ENCODE assay signal across 8 cellular contexts in the genomic region with DNA sequence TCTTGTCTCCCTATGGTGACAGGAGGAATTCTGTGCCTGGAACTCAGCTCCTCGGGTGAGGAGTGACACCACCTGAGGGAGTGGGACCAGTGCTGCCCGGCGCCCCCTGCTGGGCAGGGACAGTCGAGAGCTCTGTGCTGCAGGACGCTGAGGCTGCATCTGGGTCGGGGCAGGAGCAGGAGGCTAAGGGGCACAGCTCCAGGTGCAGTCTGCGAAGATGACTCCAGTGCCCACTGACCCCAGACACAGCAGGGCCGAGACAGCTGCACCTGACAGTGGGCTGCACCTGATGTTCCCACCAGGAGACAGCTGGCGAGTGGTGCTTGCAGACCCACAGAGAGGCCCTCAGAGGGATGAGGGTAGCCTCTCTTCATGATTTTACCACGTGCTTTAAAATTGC.
A peak's percentile ranks its signal among the peaks of the same experiment; 100 is the strongest.
DNase-seq lines count a peak whose midpoint lies in the region; ATAC-seq, FAIRE-seq and TF ChIP-seq lines count a peak whose summit lies in the region.

No MANE protein-coding gene starts in this region.

- H3K4me3 ChIP-seq in A549 (no peak overlapping the region), K562 (no peak overlapping the region)

- H2AFZ ChIP-seq in K562 (ENCODE audit: low read depth, low read length): no peak overlapping the region

- H3K27me3 Mint-ChIP-seq in stimulated activated naive CD8-positive, alpha-beta T cell treated with anti-CD3 and anti-CD28 coated beads, Interleukin-15, amount 100 ng/mL, for 72 hours: no peaks in the 10 kb centered on the region

- 0 out of 2 replicates have a peak, but pooled peaks cover 4% of the 10 kb centered on the region for H4K20me1 ChIP-seq in K562 (replicated peaks; ENCODE audit: control insufficient read depth, insufficient read depth, low read length)

- no peaks in the 10 kb centered on the region for H3K4me1 ChIP-seq in A549
- H3K4me1 ChIP-seq in K562 (replicated peaks in 1 of 2; ENCODE audit: control insufficient read depth in 2 of 2, insufficient read depth in 2 of 2, low read length in 2 of 2): peaks cover 0 to 4% of the 10 kb centered on the region in 2 experiments; a peak in 1 of 5 replicates

- H3K27ac Mint-ChIP-seq in stimulated activated naive CD8-positive, alpha-beta T cell treated with anti-CD3 and anti-CD28 coated beads, Interleukin-15, amount 100 ng/mL, for 72 hours: no peak overlapping the region

- no peaks in the 10 kb centered on the region for H3K4me1 Mint-ChIP-seq in stimulated activated naive CD8-positive, alpha-beta T cell treated with anti-CD3 and anti-CD28 coated beads, Interleukin-15, amount 100 ng/mL, for 72 hours

- H3K27me3 ChIP-seq in K562 (ENCODE audit: control insufficient read depth in 2 of 2, insufficient read depth in 2 of 2, low read length in 2 of 2): peaks cover 0 to 44% of the 10 kb centered on the region in 2 experiments; a peak in 4 of 5 replicates

- CTCF ChIA-PET in A549 (lab: Yijun Ruan, JAX): interaction anchor here (0.9 to 2.3 kb wide), 11 partner anchors 9 to 223 kb away, joined by 3 to 12 read pairs (median 4); no protein-coding TSS in a partner anchor
- CTCF ChIA-PET in K562 (lab: Yijun Ruan, JAX; ENCODE audit: low intra/inter-chr PET ratio): no interaction called here

- in situ Hi-C loops in K562 (cut with MboI): no loop called here

- peak; percentile 92 to 97 for ATAC-seq in A549
- peak; percentile 70 for ATAC-seq in GM19351 (IDR thresholded peaks at IDR 0.05; ENCODE audit: unreplicated experiment)
- peak; percentile 97 for ATAC-seq in K562
- peak; percentile 74 for ATAC-seq in stimulated activated naive CD8-positive, alpha-beta T cell treated with anti-CD3 and anti-CD28 coated beads, Interleukin-15, amount 100 ng/mL, for 72 hours
- ATAC-seq in GM18519 (IDR thresholded peaks at IDR 0.05; ENCODE audit: low FRiP score, unreplicated experiment): no peak

- H3K4me2 ChIP-seq in A549: no peak overlapping the region
- H3K4me2 ChIP-seq in K562 (ENCODE audit: insufficient read depth, low read length): no peak overlapping the region

- WGBS in A549 (ENCODE audit: missing lambda C conversion rate): 50% methylated on average over 3 of the region's 10 CpGs
- WGBS in K562 (ENCODE audit: insufficient coverage, low coverage, missing lambda C conversion rate): 1% methylated on average over 10 of the region's 10 CpGs

- intact Hi-C loops in K562 (cut with micrococcal nuclease): no loop called here

- no peaks in the 10 kb centered on the region for H3K79me2 ChIP-seq in K562 (ENCODE audit: control insufficient read depth, insufficient read depth, low read length)

- H3K9me3 ChIP-seq in A549: no peaks in the 10 kb centered on the region
- no peaks in the 10 kb centered on the region for H3K9me3 ChIP-seq in K562 (replicated peaks; ENCODE audit: control insufficient read depth, insufficient read depth, low read depth, low read length)

- TF ChIP-seq POLR2A in A549 (IDR thresholded peaks at IDR 0.05; ENCODE audit: low read length) (no peak), K562 (conservative IDR thresholded peaks at IDR 0.05) (no peak)

- peak; percentile 41; the same call in 2 of the 3 replicates for TF ChIP-seq CTCF in A549 (IDR thresholded peaks at IDR 0.05)
- TF ChIP-seq CTCF in K562 (IDR thresholded peaks at IDR 0.05 in 2 of 3, conservative IDR thresholded peaks at IDR 0.05 in 1 of 3; ENCODE audit: insufficient read depth in 2 of 3, low read depth in 1 of 3, low read length in 3 of 3): peak; percentile 62 to 75 (median 64)

- H3K9me3 Mint-ChIP-seq in stimulated activated naive CD8-positive, alpha-beta T cell treated with anti-CD3 and anti-CD28 coated beads, Interleukin-15, amount 100 ng/mL, for 72 hours: no peaks in the 10 kb centered on the region

- no peaks in the 10 kb centered on the region for H3K36me3 ChIP-seq in K562 (ENCODE audit: control insufficient read depth, insufficient read depth, low read length)

- BruUV-seq in K562 (replicated peaks; lab: Mats Ljungman, UMichigan): no TSS peak

- no peak overlapping the region for H3K9ac ChIP-seq in K562 (ENCODE audit: insufficient read depth in 1 of 2, low read depth in 2 of 2, low read length in 2 of 2)

- TF ChIP-seq EP300 in A549 (IDR thresholded peaks at IDR 0.05) (no peak), K562 (IDR thresholded peaks at IDR 0.05; ENCODE audit: low read length) (no peak)

- peak; percentile 28 to 35 for DNase-seq in A549 (ENCODE audit: low read depth in 1 of 2, low spot score in 1 of 2)
- peak in 3 of 5 donors; percentile 16 to 20 (median 17) for DNase-seq in T-helper 1 cell
- DNase-seq in K562 (ENCODE audit: extremely low read depth in 1 of 4, low spot score in 3 of 4): peak; percentile 58 to 65 (median 62)
- DNase-seq in medulla oblongata (ENCODE audit: extremely low spot score): peak; percentile 6
- peak; percentile 17 to 41 for DNase-seq in stimulated activated naive CD8-positive, alpha-beta T cell treated with anti-CD3 and anti-CD28 coated beads, Interleukin-15, amount 100 ng/mL, for 72 hours
- no peak for DNase-seq in NCI-H187 treated with DMSO at 0.1 percent for 48 hours (lab: John Stamatoyannopoulos, UW)

- no peaks in the 10 kb centered on the region for H3K9me1 ChIP-seq in K562 (ENCODE audit: control insufficient read depth, insufficient read depth, low read length)

- H3K27ac ChIP-seq in A549 (no peak overlapping the region), K562 (ENCODE audit: extremely low read depth, low read depth, low read length) (no peak overlapping the region)

- no peak overlapping the region for H3K4me3 Mint-ChIP-seq in stimulated activated naive CD8-positive, alpha-beta T cell treated with anti-CD3 and anti-CD28 coated beads, Interleukin-15, amount 100 ng/mL, for 72 hours

- POLR2A ChIA-PET in A549 (lab: Yijun Ruan, JAX) (interaction anchor here (0.6 kb wide), 1 partner anchor 24 kb away, joined by 3 read pairs; no protein-coding TSS in a partner anchor), K562 (lab: Yijun Ruan, JAX) (interaction anchor here (0.6 kb wide), 2 partner anchors 41 to 841 kb away, joined by 3 read pairs; no protein-coding TSS in a partner anchor)

- no peak for FAIRE-seq in A549 (lab: Jason Lieb, UNC)
- FAIRE-seq in K562 (lab: Jason Lieb, UNC): peak; percentile 61

- TF ChIP-seq RAD21 in A549 (conservative IDR thresholded peaks at IDR 0.05 in 1 of 2, IDR thresholded peaks at IDR 0.05 in 1 of 2): peak in 1 of 2 experiments; percentile 42; a peak in 2 of 5 replicates
- peak in 1 of 2 experiments; percentile 43; a peak in 2 of 4 replicates for TF ChIP-seq RAD21 in K562 (CRISPR knock-in tag; conservative IDR thresholded peaks at IDR 0.05 in 1 of 2, IDR thresholded peaks at IDR 0.05 in 1 of 2)

TF ChIP-seq in A549, 52 proteins besides CTCF, POLR2A, EP300 and RAD21:
- TF ChIP-seq NR3C1 (IDR thresholded peaks at IDR 0.05): no peak
- peak; percentile 36; the same call in 1 of the 3 replicates for TF ChIP-seq SMC3 (IDR thresholded peaks at IDR 0.05)

TF ChIP-seq in K562, 482 proteins besides CTCF, POLR2A, EP300 and RAD21:
- TF ChIP-seq SMC3 (conservative IDR thresholded peaks at IDR 0.05; ENCODE audit: insufficient read depth, low read depth, low read length): peak; percentile 56; the same call in 1 of the 2 replicates
- TF ChIP-seq WHSC1 (IDR thresholded peaks at IDR 0.05; ENCODE audit: low read length): no peak
- TF ChIP-seq, protein P1, sequence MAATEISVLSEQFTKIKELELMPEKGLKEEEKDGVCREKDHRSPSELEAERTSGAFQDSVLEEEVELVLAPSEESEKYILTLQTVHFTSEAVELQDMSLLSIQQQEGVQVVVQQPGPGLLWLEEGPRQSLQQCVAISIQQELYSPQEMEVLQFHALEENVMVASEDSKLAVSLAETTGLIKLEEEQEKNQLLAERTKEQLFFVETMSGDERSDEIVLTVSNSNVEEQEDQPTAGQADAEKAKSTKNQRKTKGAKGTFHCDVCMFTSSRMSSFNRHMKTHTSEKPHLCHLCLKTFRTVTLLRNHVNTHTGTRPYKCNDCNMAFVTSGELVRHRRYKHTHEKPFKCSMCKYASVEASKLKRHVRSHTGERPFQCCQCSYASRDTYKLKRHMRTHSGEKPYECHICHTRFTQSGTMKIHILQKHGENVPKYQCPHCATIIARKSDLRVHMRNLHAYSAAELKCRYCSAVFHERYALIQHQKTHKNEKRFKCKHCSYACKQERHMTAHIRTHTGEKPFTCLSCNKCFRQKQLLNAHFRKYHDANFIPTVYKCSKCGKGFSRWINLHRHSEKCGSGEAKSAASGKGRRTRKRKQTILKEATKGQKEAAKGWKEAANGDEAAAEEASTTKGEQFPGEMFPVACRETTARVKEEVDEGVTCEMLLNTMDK (IDR thresholded peaks at IDR 0.05; ENCODE audit: borderline replicate concordance, insufficient read depth, low read depth, low read length, poor library complexity, severe bottlenecking): peak; percentile 78
